Comparison of ENCODE assay signal across 18 cellular contexts in the genomic region with DNA sequence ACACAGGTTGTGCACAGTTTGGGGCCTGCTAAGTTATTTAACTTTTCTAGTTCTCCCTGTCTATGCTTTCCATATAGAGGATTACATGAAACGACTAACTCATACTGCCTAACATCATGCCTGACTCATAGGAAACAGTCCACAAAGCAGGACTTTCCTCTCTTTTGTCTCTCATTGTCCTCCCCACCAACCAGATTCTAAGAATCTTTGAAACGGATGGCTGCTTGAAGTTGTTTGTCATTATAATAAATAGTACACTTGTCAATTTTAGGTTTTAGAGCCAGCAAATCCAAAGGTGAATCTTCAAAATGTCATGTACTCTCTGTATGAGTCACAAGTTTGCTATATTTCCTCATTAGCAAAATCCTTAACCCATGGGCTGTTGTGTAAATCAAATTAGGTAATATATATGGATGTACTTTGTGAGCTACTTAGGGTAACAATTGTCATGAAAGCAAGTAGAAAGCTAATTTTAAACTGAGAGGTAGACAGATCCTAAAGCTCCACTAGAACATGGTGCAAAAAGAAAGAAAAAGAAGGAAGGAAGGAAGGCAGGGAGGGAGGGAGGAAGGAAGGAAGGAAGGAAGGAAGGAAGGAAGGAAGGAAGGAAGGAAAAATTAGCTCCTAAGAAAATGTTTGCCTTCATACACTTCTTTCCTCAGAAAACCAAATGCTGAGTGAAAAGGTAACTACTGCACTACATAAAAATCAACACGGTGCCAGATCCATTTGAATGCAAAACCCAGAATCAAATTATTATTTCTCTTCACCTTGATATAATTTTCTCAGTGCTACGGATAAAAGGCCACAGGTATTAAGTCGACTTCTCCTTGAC.
A peak's percentile ranks its signal among the peaks of the same experiment; 100 is the strongest.
DNase-seq lines count a peak whose midpoint lies in the region; ATAC-seq, FAIRE-seq and TF ChIP-seq lines count a peak whose summit lies in the region.
"Had no signal": no experiment of that assay in that cellular context is flagged by ENCODE, and none has a peak within 500 bp of the region (broad histone marks: within the 10 kb centered on the region; RNA-seq: fewer than 3 reads in every experiment).

No MANE protein-coding gene starts in this region.

- FAIRE-seq in bronchial epithelial cell (lab: Jason Lieb, UNC) = no peak
- FAIRE-seq: HTR-8/SVneo had no signal

- H3K4me2 ChIP-seq in OCI-LY3 (ENCODE audit: low read length) = peak overlapping the region; percentile 51

- H3K27ac ChIP-seq in OCI-LY3 (ENCODE audit: low read length) = peak overlapping the region; percentile 32; the same call in 1 of the 2 replicates
- no peak overlapping the region for H3K27ac ChIP-seq in caudate nucleus (ENCODE audit: low read depth, low read length)
- H3K27ac ChIP-seq in aorta (ENCODE audit: low read depth in 1 of 2, low read length in 2 of 2) = no peak overlapping the region

- DNase-seq in ELR (ENCODE audit: low read depth) = peak; percentile 60
- DNase-seq in bronchial epithelial cell (ENCODE audit: low read depth) = peak; percentile 75
- peak; percentile 9 for DNase-seq in glomerular visceral epithelial cell (ENCODE audit: extremely low spot score)
- DNase-seq in caudate nucleus (lab: John Stamatoyannopoulos, UW) = no peak
- DNase-seq in aorta = no peak
- DNase-seq: activated CD4-positive, alpha-beta T cell treated with anti-CD3 and anti-CD28 coated beads for 1 hour; CD4-positive, alpha-beta memory T cell; DND-41; immature natural killer cell; NCI-H82; stimulated activated naive B cell treated with anti-CD40 and anti-IgM and Interleukin-4, amounts not matched to agents 10 μg/mL and 1 μg/mL and 100 μg/mL, for 72 hours; T1000 had no signal

- WGBS in aorta, 2 donors = 77 to 79% methylated on average over 5 of the region's 5 CpGs

- H3K9ac ChIP-seq in OCI-LY3 (ENCODE audit: low read length) = peak overlapping the region; percentile 13; the same call in 1 of the 2 replicates

- TF ChIP-seq CTCF in OCI-LY3 (IDR thresholded peaks at IDR 0.05; ENCODE audit: low read depth, low read length) (no peak), bronchial epithelial cell (IDR thresholded peaks at IDR 0.05; ENCODE audit: insufficient read depth, low read length, severe bottlenecking) (no peak)

- ATAC-seq in aorta (ENCODE audit: low FRiP score) (no peak), HG03571 (IDR thresholded peaks at IDR 0.05; ENCODE audit: unreplicated experiment) (no peak), GM18858 (IDR thresholded peaks at IDR 0.05; ENCODE audit: unreplicated experiment) (no peak)
- ATAC-seq: Panc1; sciatic nerve; stimulated activated naive B cell treated with anti-CD40 and anti-IgM and Interleukin-4, amounts not matched to agents 10 μg/mL and 1 μg/mL and 100 μg/mL, for 72 hours had no signal

- H3K79me2 ChIP-seq in OCI-LY3 (ENCODE audit: low read length) = no peaks in the 10 kb centered on the region

- H3K4me1 ChIP-seq in OCI-LY3 (ENCODE audit: low read length) (peaks cover 36% of the 10 kb centered on the region), aorta (ENCODE audit: control insufficient read depth in 1 of 2, insufficient read depth in 2 of 2, low read length in 2 of 2) (no peaks in the 10 kb centered on the region)

- no peaks in the 10 kb centered on the region for H4K20me1 ChIP-seq in OCI-LY3 (ENCODE audit: insufficient read depth, low read length)

- H3K4me3 ChIP-seq in OCI-LY3 (ENCODE audit: low read length) = no peak overlapping the region
- no peak overlapping the region for H3K4me3 ChIP-seq in bronchial epithelial cell (ENCODE audit: low read depth, low read length)
- no peak overlapping the region for H3K4me3 ChIP-seq in aorta (ENCODE audit: low read length in 2 of 2)

- H3K9me3 ChIP-seq in OCI-LY3 (ENCODE audit: insufficient read depth, low read length) = no peaks in the 10 kb centered on the region
- H3K9me3 ChIP-seq in aorta (ENCODE audit: control insufficient read depth, low read length) = no peaks in the 10 kb centered on the region

- no peaks in the 10 kb centered on the region for H3K36me3 ChIP-seq in OCI-LY3 (replicated peaks; ENCODE audit: low read depth, low read length)
- no peaks in the 10 kb centered on the region for H3K36me3 ChIP-seq in bronchial epithelial cell (ENCODE audit: control insufficient read depth, insufficient read depth, low read length)
- H3K36me3 ChIP-seq in aorta (ENCODE audit: control insufficient read depth in 1 of 2, insufficient read depth in 2 of 2, low read length in 1 of 2) = no peaks in the 10 kb centered on the region

- no peaks in the 10 kb centered on the region for H3K27me3 ChIP-seq in OCI-LY3 (ENCODE audit: low read depth, low read length)
- H3K27me3 ChIP-seq in bronchial epithelial cell (ENCODE audit: control insufficient read depth, insufficient read depth, low read length) = no peaks in the 10 kb centered on the region
- no peaks in the 10 kb centered on the region for H3K27me3 ChIP-seq in aorta (ENCODE audit: control insufficient read depth in 1 of 2, insufficient read depth in 2 of 2, low read length in 1 of 2)

- H2AFZ ChIP-seq in OCI-LY3 (ENCODE audit: low read depth, low read length) = peak overlapping the region; percentile 55; the same call in 1 of the 2 replicates

- intact Hi-C loops in aorta (cut with DNase I) = no loop called here

Comparison
In these comparisons a context has a peak if more than half of its experiments do, and no peak if none do; other contexts are left out.
1. DNase-seq: peak in ELR (single experiment), bronchial epithelial cell (single experiment) and glomerular visceral epithelial cell (single experiment); none in caudate nucleus (0 of 61) and aorta (0 of 2).